Comparison of ENCODE assay signal across 1 cellular context in genomic region chr3:125154800-125155269, GRCh38.
TF ChIP-seq lines count a peak whose summit lies in the region.

No MANE protein-coding gene starts in this region.

TF ChIP-seq in GM23338, 12 proteins besides CTCF, POLR2A, EP300 and RAD21 (continued from another document):
- no peak for TF ChIP-seq ZNF462 (CRISPR knock-in tag; IDR thresholded peaks at IDR 0.05)
- no peak for TF ChIP-seq ZNF331 (CRISPR knock-in tag; IDR thresholded peaks at IDR 0.05; ENCODE audit: low read depth)
- TF ChIP-seq CREB1 (CRISPR knock-in tag; IDR thresholded peaks at IDR 0.05; ENCODE audit: low read depth), result no peak
- no peak for TF ChIP-seq POLR2AphosphoS5 (IDR thresholded peaks at IDR 0.05; ENCODE audit: low read depth)
- no peak for TF ChIP-seq JUNB (IDR thresholded peaks at IDR 0.05; ENCODE audit: unreplicated experiment)
- no peak for TF ChIP-seq ETS1 (IDR thresholded peaks at IDR 0.05)
- no peak for TF ChIP-seq ZNF114 (CRISPR knock-in tag; IDR thresholded peaks at IDR 0.05)
